In genomic region chr5:54702470-54702869, GRCh38 we compare ENCODE assay signal across 17 cellular contexts.
DNase-seq lines count a peak whose midpoint lies in the region; ATAC-seq and TF ChIP-seq lines count a peak whose summit lies in the region.
"Had no signal": no experiment of that assay in that cellular context is flagged by ENCODE, and none has a peak within 500 bp of the region (broad histone marks: within the 10 kb centered on the region; RNA-seq: fewer than 3 reads in every experiment).

No MANE protein-coding gene starts in this region.

- 3 to 13% (median 10%) methylated on average over 1 of the region's 1 CpG for WGBS in heart left ventricle, 4 donors
- WGBS in spleen, 5 donors = 23 to 43% (median 29%) methylated on average over 1 of the region's 1 CpG

- H3K4me1 ChIP-seq in HEK293 (ENCODE audit: control insufficient read depth, insufficient read depth, low read length) (no peaks in the 10 kb centered on the region), heart left ventricle (peaks cover 0 to 62% (median 36%) of the 10 kb centered on the region in 12 donors), spleen (peaks cover 14 to 58% (median 26%) of the 10 kb centered on the region in 6 donors), colonic mucosa (no peaks in the 10 kb centered on the region)
- H3K4me1 ChIP-seq: HAP-1 had no signal

- no peak for TF ChIP-seq CTCF in HEK293 (tag by site-specific recombination; IDR thresholded peaks at IDR 0.05)
- TF ChIP-seq CTCF in WI38 (IDR thresholded peaks at IDR 0.05; ENCODE audit: low read depth, low read length) = no peak
- TF ChIP-seq CTCF in heart left ventricle (IDR thresholded peaks at IDR 0.05) = no peak
- TF ChIP-seq CTCF in spleen (IDR thresholded peaks at IDR 0.05 in 8 of 11, conservative IDR thresholded peaks at IDR 0.05 in 3 of 11) = no peak
- no peak for TF ChIP-seq CTCF in colonic mucosa (IDR thresholded peaks at IDR 0.05)

- H3K36me3 ChIP-seq in HEK293 (ENCODE audit: control insufficient read depth in 2 of 2, insufficient read depth in 1 of 2, low read length in 2 of 2) (no peaks in the 10 kb centered on the region), heart left ventricle (no peaks in the 10 kb centered on the region), spleen (no peaks in the 10 kb centered on the region), colonic mucosa (no peaks in the 10 kb centered on the region), H7 (replicated peaks; ENCODE audit: control insufficient read depth, insufficient read depth, low read length) (no peaks in the 10 kb centered on the region)
- H3K36me3 ChIP-seq: HAP-1 had no signal

- H3K9me3 ChIP-seq in HEK293 (ENCODE audit: control insufficient read depth, insufficient read depth, low read depth, low read length) = no peaks in the 10 kb centered on the region
- no peaks in the 10 kb centered on the region for H3K9me3 ChIP-seq in heart left ventricle
- no peaks in the 10 kb centered on the region for H3K9me3 ChIP-seq in spleen
- H3K9me3 ChIP-seq in colonic mucosa = no peaks in the 10 kb centered on the region
- H3K9me3 ChIP-seq: HAP-1 had no signal

- no peaks in the 10 kb centered on the region for H3K27me3 ChIP-seq in heart left ventricle
- peaks cover 0 to 20% (median 0%) of the 10 kb centered on the region in 7 donors for H3K27me3 ChIP-seq in spleen (replicated peaks in 1 of 7)
- H3K27me3 ChIP-seq in colonic mucosa = no peaks in the 10 kb centered on the region
- H3K27me3 ChIP-seq in H7 (ENCODE audit: control insufficient read depth, insufficient read depth, low read length) = no peaks in the 10 kb centered on the region

- H3K4me3 ChIP-seq in HEK293 (ENCODE audit: low read depth, low read length) (no peak overlapping the region), WI38 (ENCODE audit: low read depth, low read length) (peak overlapping the region; percentile 47), heart left ventricle (no peak overlapping the region), spleen (no peak overlapping the region), colonic mucosa (no peak overlapping the region), H7 (ENCODE audit: insufficient read depth, low read depth, low read length) (no peak overlapping the region)
- H3K4me3 ChIP-seq: GM12878, HAP-1 had no signal

- H3K27ac ChIP-seq in HEK293 (ENCODE audit: extremely low read depth, low read depth, low read length) (no peak overlapping the region), heart left ventricle (peak overlapping the region in 5 of 12 donors; percentile 6 to 67 (median 40)), spleen (peak overlapping the region in 6 of 8 donors; percentile 2 to 65 (median 52)), colonic mucosa (no peak overlapping the region)

- DNase-seq in heart left ventricle (no peak), spleen (no peak), colonic mucosa (no peak), H7 (no peak), OCI-M1 (lab: John Stamatoyannopoulos, UW) (no peak)
- DNase-seq: activated CD4-positive, alpha-beta T cell treated with anti-CD3 and anti-CD28 coated beads, Interleukin-2, amount 50 U/mL, for 4 hours; activated T-cell treated with anti-CD3 and anti-CD28 coated beads, Interleukin-2, amount 50 U/mL, for 72 hours; CD8-positive, alpha-beta memory T cell; hippocampal formation; MM.1S; NCI-H187 treated with DMSO at 0.1 percent for 48 hours; NCI-H524; posterior cingulate gyrus had no signal

- CTCF ChIA-PET in HEK293 (lab: Yijun Ruan, JAX) = interaction anchor here (1.2 to 1.6 kb wide), 2 partner anchors 142 to 186 kb away, joined by 3 to 5 read pairs; no protein-coding TSS in a partner anchor

- intact Hi-C loops in heart left ventricle (cut with DNase I) (loop anchor here in 5 of 10 donors (5.0 to 10.0 kb wide), 4 partner anchors 45 to 185 kb away; partner anchors contain the start of gene SNX18 (in 1 of the 5)), spleen (cut with DNase I; ENCODE audit: low total_unique reads) (no loop called here), colonic mucosa (cut with DNase I) (no loop called here)

- TF ChIP-seq POLR2A in heart left ventricle (IDR thresholded peaks at IDR 0.05) = no peak
- TF ChIP-seq POLR2A in spleen (IDR thresholded peaks at IDR 0.05) = no peak

- no peak overlapping the region for H3K9ac ChIP-seq in colonic mucosa (ENCODE audit: low read depth in 2 of 2, low read length in 2 of 2)

- ATAC-seq in heart left ventricle = peak; percentile 39 to 63 (median 51)
- ATAC-seq: activated T-cell treated with anti-CD3 and anti-CD28 coated beads, Interleukin-2, amount 50 U/mL, for 72 hours; GM12878 had no signal

- POLR2A ChIA-PET in HEK293 (lab: Yijun Ruan, JAX) = no interaction called here

TF ChIP-seq in HEK293, 187 proteins besides CTCF, POLR2A, EP300 and RAD21:
- no peak for TF ChIP-seq ZNF433 (tag by site-specific recombination; IDR thresholded peaks at IDR 0.05; ENCODE audit: low read depth)
- peak; percentile 94 for TF ChIP-seq ZNF239 (tag by site-specific recombination; IDR thresholded peaks at IDR 0.05)

Comparison
In these comparisons a context has a peak if more than half of its experiments do, and no peak if none do; other contexts are left out.
1. H3K27ac ChIP-seq: peak in spleen (6 of 8); none in HEK293 (single experiment) and colonic mucosa (single experiment).